8 cellular contexts compared by ENCODE assay signal in genomic region chr13:44231786-44232516, GRCh38.
DNase-seq lines count a peak whose midpoint lies in the region; ATAC-seq and TF ChIP-seq lines count a peak whose summit lies in the region.

No MANE protein-coding gene starts in this region.

- in situ Hi-C loops in astrocyte of the spinal cord (cut with HindIII; ENCODE audit: low sequenced_read_pairs): no loop called here

- peak; percentile 36 for DNase-seq in stimulated activated CD4-positive, alpha-beta T cell treated with anti-CD3 and anti-CD28 coated beads, Interleukin-15, amount 100 ng/mL, for 24 hours
- DNase-seq in stimulated activated CD4-positive, alpha-beta T cell treated with anti-CD3 and anti-CD28 coated beads, Interleukin-12 subunit alpha, Interleukin-12 subunit beta, amount 100 ng/mL, for 4 hours: no peak
- DNase-seq in astrocyte of the spinal cord (ENCODE audit: low read depth, low spot score): peak; percentile 98
- peak; percentile 87 for DNase-seq in left kidney (ENCODE audit: low read depth, low spot score)
- DNase-seq in occipital lobe (lab: John Stamatoyannopoulos, UW): no peak

- H3K4me3 ChIP-seq in astrocyte of the spinal cord (ENCODE audit: low read depth, low read length): no peak overlapping the region

- ATAC-seq in GM21526 (IDR thresholded peaks at IDR 0.05; ENCODE audit: low FRiP score, unreplicated experiment) (no peak), HG03520 (IDR thresholded peaks at IDR 0.05; ENCODE audit: unreplicated experiment) (no peak), GM21723 (IDR thresholded peaks at IDR 0.05; ENCODE audit: unreplicated experiment) (no peak)

- TF ChIP-seq CTCF in astrocyte of the spinal cord (IDR thresholded peaks at IDR 0.05; ENCODE audit: low read depth, low read length): no peak

Comparison
In these comparisons a context has a peak if more than half of its experiments do, and no peak if none do; other contexts are left out.
1. DNase-seq: peak in stimulated activated CD4-positive, alpha-beta T cell treated with anti-CD3 and anti-CD28 coated beads, Interleukin-15, amount 100 ng/mL, for 24 hours (single experiment), astrocyte of the spinal cord (single experiment) and left kidney (single experiment); none in stimulated activated CD4-positive, alpha-beta T cell treated with anti-CD3 and anti-CD28 coated beads, Interleukin-12 subunit alpha, Interleukin-12 subunit beta, amount 100 ng/mL, for 4 hours (single experiment) and occipital lobe (single experiment).